ENCODE assay signal across 8 cellular contexts in the genomic region with DNA sequence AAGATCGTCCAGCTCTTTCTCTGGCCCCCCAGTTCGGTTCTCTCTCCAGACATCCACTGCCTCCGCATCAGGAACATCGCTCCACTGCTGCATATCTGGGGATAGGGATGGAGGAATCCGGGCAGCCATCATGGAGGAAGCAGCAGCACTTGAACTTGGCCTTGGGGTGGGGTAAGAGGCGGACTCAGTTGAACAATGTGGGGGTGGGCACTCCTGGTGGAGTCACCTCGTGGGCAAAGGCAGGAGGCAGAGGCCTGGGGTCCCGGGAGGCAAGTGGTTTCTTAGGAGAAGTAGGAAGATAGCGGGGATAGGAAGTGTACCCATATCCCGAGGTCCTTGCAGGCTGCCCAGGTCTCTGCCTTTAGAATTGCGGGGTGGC.
DNase-seq lines count a peak whose midpoint lies in the region; ATAC-seq and FAIRE-seq lines count a peak whose summit lies in the region.

No MANE protein-coding gene starts in this region.

- peak overlapping the region; percentile 89 for H3K9ac ChIP-seq in ES-I3 (ENCODE audit: low read depth, low read length)

- H3K4me1 ChIP-seq in ES-I3 (ENCODE audit: insufficient read depth, low read length), result peaks cover 4% of the 10 kb centered on the region

- no peaks in the 10 kb centered on the region for H3K9me3 ChIP-seq in ES-I3 (ENCODE audit: control insufficient read depth, insufficient read depth, low read length)

- ATAC-seq in GM21390 (IDR thresholded peaks at IDR 0.05; ENCODE audit: unreplicated experiment), result no peak

- DNase-seq in RCC 7860 (ENCODE audit: low spot score), result peak; percentile 17
- peak; percentile 7 for DNase-seq in germinal center (ENCODE audit: low spot score)
- peak; percentile 2 for DNase-seq in renal cortical epithelial cell (ENCODE audit: low read depth)
- DNase-seq in HK-2 (ENCODE audit: unreplicated experiment), result no peak
- no peak for DNase-seq in NCI-H1417 treated with DMSO at 0.1 percent for 48 hours (lab: John Stamatoyannopoulos, UW)
- DNase-seq in nucleus accumbens (lab: John Stamatoyannopoulos, UW), result no peak

- FAIRE-seq in RCC 7860 (lab: Jason Lieb, UNC), result no peak

- H3K36me3 ChIP-seq in ES-I3 (ENCODE audit: insufficient read depth, low read length), result no peaks in the 10 kb centered on the region

Comparison
In these comparisons a context has a peak if more than half of its experiments do, and no peak if none do; other contexts are left out.
1. DNase-seq: peak in RCC 7860 (single experiment), germinal center (single experiment) and renal cortical epithelial cell (single experiment); none in HK-2 (single experiment), NCI-H1417 treated with DMSO at 0.1 percent for 48 hours (single experiment) and nucleus accumbens (0 of 56).